11 cellular contexts compared by ENCODE assay signal in the genomic region with DNA sequence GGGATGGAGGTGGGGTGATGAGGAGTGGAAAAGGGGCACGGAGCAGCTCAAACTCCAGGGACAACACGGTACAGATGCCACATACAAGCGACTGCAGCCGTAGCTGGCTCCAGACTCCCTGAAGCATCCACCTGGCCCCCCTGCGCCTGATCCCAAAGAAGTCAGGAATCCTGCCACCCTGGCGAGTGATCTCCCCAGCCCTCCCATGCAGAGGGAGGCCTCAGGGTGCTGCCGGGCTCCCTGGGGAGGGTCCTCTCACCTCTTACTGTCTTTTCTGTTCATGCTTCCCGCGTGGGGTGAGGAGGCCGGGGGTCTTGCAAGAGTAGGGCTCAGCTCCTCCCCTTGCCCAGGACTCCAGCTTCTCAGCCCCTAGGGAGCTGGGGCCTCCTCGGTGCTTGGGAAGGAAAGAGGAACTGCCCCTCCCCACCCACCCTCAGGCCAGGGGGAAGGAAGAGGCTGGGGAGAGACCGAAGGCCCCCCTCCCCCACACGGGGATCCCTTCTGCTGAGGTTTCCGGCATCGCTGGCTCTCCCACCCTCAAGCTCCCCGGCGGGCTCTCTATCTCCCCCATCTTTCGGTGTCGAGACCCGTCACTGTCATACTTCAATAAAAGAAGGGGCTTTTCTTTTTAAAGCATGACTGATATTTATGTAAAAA. TPM values are rescaled to one million over a fixed set of nuclear protein-coding genes. Genes with fewer than 3 reads are reported as not detected.
A peak's percentile ranks its signal among the peaks of the same experiment; 100 is the strongest.
DNase-seq lines count a peak whose midpoint lies in the region; ATAC-seq and TF ChIP-seq lines count a peak whose summit lies in the region.
"Had no signal": no experiment of that assay in that cellular context is flagged by ENCODE, and none has a peak within 500 bp of the region (broad histone marks: within the 10 kb centered on the region; RNA-seq: fewer than 3 reads in every experiment).

A gene with protein sequence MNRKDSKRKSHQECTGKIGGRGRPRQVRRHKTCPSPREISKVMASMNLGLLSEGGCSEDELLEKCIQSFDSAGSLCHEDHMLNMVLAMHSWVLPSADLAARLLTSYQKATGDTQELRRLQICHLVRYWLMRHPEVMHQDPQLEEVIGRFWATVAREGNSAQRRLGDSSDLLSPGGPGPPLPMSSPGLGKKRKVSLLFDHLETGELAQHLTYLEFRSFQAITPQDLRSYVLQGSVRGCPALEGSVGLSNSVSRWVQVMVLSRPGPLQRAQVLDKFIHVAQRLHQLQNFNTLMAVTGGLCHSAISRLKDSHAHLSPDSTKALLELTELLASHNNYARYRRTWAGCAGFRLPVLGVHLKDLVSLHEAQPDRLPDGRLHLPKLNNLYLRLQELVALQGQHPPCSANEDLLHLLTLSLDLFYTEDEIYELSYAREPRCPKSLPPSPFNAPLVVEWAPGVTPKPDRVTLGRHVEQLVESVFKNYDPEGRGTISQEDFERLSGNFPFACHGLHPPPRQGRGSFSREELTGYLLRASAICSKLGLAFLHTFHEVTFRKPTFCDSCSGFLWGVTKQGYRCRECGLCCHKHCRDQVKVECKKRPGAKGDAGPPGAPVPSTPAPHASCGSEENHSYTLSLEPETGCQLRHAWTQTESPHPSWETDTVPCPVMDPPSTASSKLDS (minus strand): TSS at position 410 of the 657 bp plus-strand sequence. CDS start 128 bp downstream, at position 282.

- H3K4me3 ChIP-seq in left lung = peak within 1 kb of the TSS in 1 of 2 donors; percentile 53
- H3K4me3 ChIP-seq: SK-N-MC had no signal

- H3K27ac Mint-ChIP-seq in activated CD4-positive, alpha-beta T cell treated with anti-CD3 and anti-CD28 coated beads, Interleukin-2, amount 10 ng/mL, durations not matched to agents 24 days and 14 days = peak within 1 kb of the TSS; percentile 86
- H3K27ac Mint-ChIP-seq in stimulated activated naive CD8-positive, alpha-beta T cell treated with anti-CD3 and anti-CD28 coated beads, Interleukin-15, amount 100 ng/mL, for 72 hours = peak within 1 kb of the TSS; percentile 66 to 94

- no peaks in the 10 kb centered on the region for H3K9me3 Mint-ChIP-seq in activated CD4-positive, alpha-beta T cell treated with anti-CD3 and anti-CD28 coated beads, Interleukin-2, amount 10 ng/mL, durations not matched to agents 24 days and 14 days
- H3K9me3 Mint-ChIP-seq in activated T-cell treated with anti-CD3 and anti-CD28 coated beads, Interleukin-2, amount 50 U/mL, for 4 hours = no peaks in the 10 kb centered on the region
- H3K9me3 Mint-ChIP-seq in stimulated activated naive CD8-positive, alpha-beta T cell treated with anti-CD3 and anti-CD28 coated beads, Interleukin-15, amount 100 ng/mL, for 72 hours = no peaks in the 10 kb centered on the region

- H3K9me3 ChIP-seq in left lung = no peaks in the 10 kb centered on the region

- H3K4me3 Mint-ChIP-seq in activated CD4-positive, alpha-beta T cell treated with anti-CD3 and anti-CD28 coated beads, Interleukin-2, amount 10 ng/mL, durations not matched to agents 24 days and 14 days = peak within 1 kb of the TSS; percentile 52
- H3K4me3 Mint-ChIP-seq in activated T-cell treated with anti-CD3 and anti-CD28 coated beads, Interleukin-2, amount 50 U/mL, for 4 hours = peak within 1 kb of the TSS; percentile 61
- H3K4me3 Mint-ChIP-seq in stimulated activated naive CD8-positive, alpha-beta T cell treated with anti-CD3 and anti-CD28 coated beads, Interleukin-15, amount 100 ng/mL, for 72 hours = peak within 1 kb of the TSS; percentile 46 to 82

- no peaks in the 10 kb centered on the region for H3K36me3 Mint-ChIP-seq in activated CD4-positive, alpha-beta T cell treated with anti-CD3 and anti-CD28 coated beads, Interleukin-2, amount 10 ng/mL, durations not matched to agents 24 days and 14 days (ENCODE audit: low read depth)
- no peaks in the 10 kb centered on the region for H3K36me3 Mint-ChIP-seq in activated T-cell treated with anti-CD3 and anti-CD28 coated beads, Interleukin-2, amount 50 U/mL, for 4 hours (ENCODE audit: insufficient read depth)

- peaks cover 0 to 23% of the 10 kb centered on the region in 2 donors for H3K27me3 ChIP-seq in left lung

- H3K36me3 ChIP-seq in left lung = peaks cover 0 to 12% of the 10 kb centered on the region in 2 donors

- peaks cover 0 to 18% of the 10 kb centered on the region in 2 donors for H3K4me1 ChIP-seq in left lung

- intact Hi-C loops in activated CD4-positive, alpha-beta T cell treated with anti-CD3 and anti-CD28 coated beads, Interleukin-2, amount 10 ng/mL, durations not matched to agents 24 days and 14 days (cut with micrococcal nuclease) = loop anchor here (2.0 kb wide), 1 partner anchor 23 kb away; a partner anchor contains a TSS
- intact Hi-C loops in left lung (cut with DNase I) = no loop called here

- H3K27me3 Mint-ChIP-seq in activated CD4-positive, alpha-beta T cell treated with anti-CD3 and anti-CD28 coated beads, Interleukin-2, amount 10 ng/mL, durations not matched to agents 24 days and 14 days = peaks cover 2% of the 10 kb centered on the region
- H3K27me3 Mint-ChIP-seq in activated T-cell treated with anti-CD3 and anti-CD28 coated beads, Interleukin-2, amount 50 U/mL, for 4 hours (ENCODE audit: low read depth) = peaks cover 8% of the 10 kb centered on the region
- peaks cover 28% of the 10 kb centered on the region for H3K27me3 Mint-ChIP-seq in stimulated activated naive CD8-positive, alpha-beta T cell treated with anti-CD3 and anti-CD28 coated beads, Interleukin-15, amount 100 ng/mL, for 72 hours

- H3K4me1 Mint-ChIP-seq in activated CD4-positive, alpha-beta T cell treated with anti-CD3 and anti-CD28 coated beads, Interleukin-2, amount 10 ng/mL, durations not matched to agents 24 days and 14 days = peaks cover 27% of the 10 kb centered on the region
- peaks cover 31% of the 10 kb centered on the region for H3K4me1 Mint-ChIP-seq in activated T-cell treated with anti-CD3 and anti-CD28 coated beads, Interleukin-2, amount 50 U/mL, for 4 hours (ENCODE audit: low read depth)
- peaks cover 32% of the 10 kb centered on the region for H3K4me1 Mint-ChIP-seq in stimulated activated naive CD8-positive, alpha-beta T cell treated with anti-CD3 and anti-CD28 coated beads, Interleukin-15, amount 100 ng/mL, for 72 hours

- no peak for TF ChIP-seq CTCF in left lung (IDR thresholded peaks at IDR 0.05)

- H3K27ac ChIP-seq in left lung = peak within 1 kb of the TSS in 1 of 2 donors; percentile 77
- H3K27ac ChIP-seq: SK-N-MC had no signal

- peak; percentile 75 for DNase-seq in activated CD4-positive, alpha-beta T cell treated with anti-CD3 and anti-CD28 coated beads, Interleukin-2, amount 10 ng/mL, durations not matched to agents 24 days and 14 days
- DNase-seq in activated CD4-positive, alpha-beta T cell treated with anti-CD3 and anti-CD28 coated beads for 4 hours = no peak
- DNase-seq in activated T-cell treated with anti-CD3 and anti-CD28 coated beads, Interleukin-2, amount 50 U/mL, for 4 hours = no peak
- peak; percentile 57 to 89 for DNase-seq in left lung
- peak in 1 of 2 donors; percentile 37 for DNase-seq in stimulated activated naive CD8-positive, alpha-beta T cell treated with anti-CD3 and anti-CD28 coated beads, Interleukin-15, amount 100 ng/mL, for 72 hours
- DNase-seq in inferior parietal cortex (ENCODE audit: extremely low spot score) = no peak
- DNase-seq: ACHN had no signal

- peak; percentile 50 to 61 for ATAC-seq in activated T-cell treated with anti-CD3 and anti-CD28 coated beads, Interleukin-2, amount 50 U/mL, for 4 hours
- ATAC-seq in left lung (peak; percentile 78), HG03565 (IDR thresholded peaks at IDR 0.05; ENCODE audit: unreplicated experiment) (no peak), HG02973 (IDR thresholded peaks at IDR 0.05; ENCODE audit: unreplicated experiment) (no peak)
- peak; percentile 65 for ATAC-seq in stimulated activated naive CD8-positive, alpha-beta T cell treated with anti-CD3 and anti-CD28 coated beads, Interleukin-15, amount 100 ng/mL, for 72 hours

RNA-seq across cellular contexts. Expression of the gene that starts here (rescaled TPM):
- total RNA-seq in activated CD4-positive, alpha-beta T cell treated with anti-CD3 and anti-CD28 coated beads, Interleukin-2, amount 10 ng/mL, durations not matched to agents 24 days and 14 days = 2.1 and 2.2 TPM in 2 replicates
- 1 to 10 TPM in 2 of 3 donors, under 1 TPM in 1; 0.66 to 1.4 (median 1.2) TPM for total RNA-seq in activated T-cell treated with anti-CD3 and anti-CD28 coated beads, Interleukin-2, amount 50 U/mL, for 4 hours
- total RNA-seq in left lung = 10 to 100 TPM in 1 of 2 donors, 1 to 10 TPM in 1; 5.3 to 23.8 TPM
- total RNA-seq: epithelial cell of proximal tubule had no signal

Comparison
In these comparisons a context has a peak if more than half of its experiments do, and no peak if none do; other contexts are left out.
1. DNase-seq: peak in activated CD4-positive, alpha-beta T cell treated with anti-CD3 and anti-CD28 coated beads, Interleukin-2, amount 10 ng/mL, durations not matched to agents 24 days and 14 days (single experiment) and left lung (2 of 2); none in activated CD4-positive, alpha-beta T cell treated with anti-CD3 and anti-CD28 coated beads for 4 hours (0 of 2), activated T-cell treated with anti-CD3 and anti-CD28 coated beads, Interleukin-2, amount 50 U/mL, for 4 hours (single experiment) and inferior parietal cortex (single experiment).
2. ATAC-seq: peak in activated T-cell treated with anti-CD3 and anti-CD28 coated beads, Interleukin-2, amount 50 U/mL, for 4 hours (2 of 2), left lung (single experiment) and stimulated activated naive CD8-positive, alpha-beta T cell treated with anti-CD3 and anti-CD28 coated beads, Interleukin-15, amount 100 ng/mL, for 72 hours (single experiment); none in HG03565 (single experiment) and HG02973 (single experiment).
3. Peak in every context shown above with its lines, with median percentiles within 50 percentile points of each other: H3K4me3 Mint-ChIP-seq.